20 cellular contexts compared by ENCODE assay signal in the genomic region with DNA sequence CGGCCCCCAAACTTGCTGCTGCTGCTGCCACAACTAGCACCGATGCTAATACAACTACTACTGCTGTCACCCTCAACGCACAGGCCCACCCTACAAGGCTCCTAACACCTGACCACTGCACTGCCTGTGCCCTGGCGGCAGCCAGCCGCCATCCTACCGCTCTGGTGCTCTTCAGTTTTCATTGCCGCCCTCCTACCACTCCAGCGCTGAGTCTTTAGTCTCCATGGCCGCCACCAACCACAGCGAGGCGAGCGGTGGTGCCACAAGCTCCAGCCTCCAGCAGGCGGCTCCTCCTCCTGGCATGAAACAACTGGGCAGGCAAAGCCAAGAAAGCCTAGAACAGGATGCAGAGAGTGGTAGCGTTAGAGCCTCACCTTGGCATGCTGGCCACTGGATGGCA. TPM values are rescaled to one million over a fixed set of nuclear protein-coding genes. Genes with fewer than 3 reads are reported as not detected.
"Had no signal": no experiment of that assay in that cellular context is flagged by ENCODE, and none has a peak within 500 bp of the region (broad histone marks: within the 10 kb centered on the region; RNA-seq: fewer than 3 reads in every experiment).

No MANE protein-coding gene starts in this region.

- H3K4me3 ChIP-seq: ascending aorta, suprapubic skin had no signal

- H3K27ac Mint-ChIP-seq: activated naive CD4-positive, alpha-beta T cell treated with anti-CD3 and anti-CD28 coated beads, Interleukin-2, amount 50 U/mL, for 24 hours; nephron progenitor cell; progenitor cell of endocrine pancreas; stimulated activated naive CD8-positive, alpha-beta T cell treated with anti-CD3 and anti-CD28 coated beads, Interleukin-15, amount 100 ng/mL, for 72 hours had no signal

- H3K4me1 ChIP-seq: ascending aorta, breast epithelium, suprapubic skin had no signal

- ATAC-seq: activated CD4-positive, CD25-positive, alpha-beta regulatory T cell treated with anti-CD3 and anti-CD28 coated beads, Interleukin-2, amount 50 U/mL, for 24 hours; left lobe of liver; stimulated activated naive CD8-positive, alpha-beta T cell treated with anti-CD3 and anti-CD28 coated beads, Interleukin-15, amount 100 ng/mL, for 72 hours had no signal

- DNase-seq: activated gamma-delta T cell; cortex of kidney; hypothalamus; kidney; mammary epithelial cell; nephron progenitor cell; stimulated activated CD4-positive, alpha-beta T cell treated with anti-CD3 and anti-CD28 coated beads, Interleukin-2, amount 100 ng/mL, for 24 hours; stimulated activated naive CD8-positive, alpha-beta T cell treated with anti-CD3 and anti-CD28 coated beads, Interleukin-15, amount 100 ng/mL, for 72 hours; trophoblast cell had no signal

- H3K4me3 Mint-ChIP-seq: activated naive CD4-positive, alpha-beta T cell treated with anti-CD3 and anti-CD28 coated beads, Interleukin-2, amount 50 U/mL, for 24 hours; nephron progenitor cell; stimulated activated naive CD8-positive, alpha-beta T cell treated with anti-CD3 and anti-CD28 coated beads, Interleukin-15, amount 100 ng/mL, for 72 hours had no signal

- H3K36me3 Mint-ChIP-seq: activated naive CD4-positive, alpha-beta T cell treated with anti-CD3 and anti-CD28 coated beads, Interleukin-2, amount 50 U/mL, for 24 hours had no signal

- H3K27me3 Mint-ChIP-seq: progenitor cell of endocrine pancreas; stimulated activated naive CD8-positive, alpha-beta T cell treated with anti-CD3 and anti-CD28 coated beads, Interleukin-15, amount 100 ng/mL, for 72 hours had no signal

- H3K9me3 Mint-ChIP-seq: activated naive CD4-positive, alpha-beta T cell treated with anti-CD3 and anti-CD28 coated beads, Interleukin-2, amount 50 U/mL, for 24 hours; nephron progenitor cell had no signal

- H3K9me3 ChIP-seq: ascending aorta, breast epithelium, suprapubic skin had no signal

- H3K36me3 ChIP-seq: ascending aorta, breast epithelium, suprapubic skin had no signal

- H3K4me1 Mint-ChIP-seq: activated naive CD4-positive, alpha-beta T cell treated with anti-CD3 and anti-CD28 coated beads, Interleukin-2, amount 50 U/mL, for 24 hours; stimulated activated naive CD8-positive, alpha-beta T cell treated with anti-CD3 and anti-CD28 coated beads, Interleukin-15, amount 100 ng/mL, for 72 hours had no signal

- H3K27me3 ChIP-seq: ascending aorta, breast epithelium, suprapubic skin had no signal

- H3K27ac ChIP-seq: ascending aorta, breast epithelium, suprapubic skin had no signal

RNA-seq across cellular contexts. Expression of a gene that starts 5.0 kb away (rescaled TPM):
- total RNA-seq: activated CD8-positive, alpha-beta memory T cell treated with anti-CD3 and anti-CD28 coated beads for 36 hours; ascending aorta; breast epithelium; frontal cortex; kidney; left lobe of liver; mammary epithelial cell; myocyte; osteoblast; progenitor cell of endocrine pancreas; suprapubic skin had no signal
